ENCODE assay signal across 12 cellular contexts in the genomic region with DNA sequence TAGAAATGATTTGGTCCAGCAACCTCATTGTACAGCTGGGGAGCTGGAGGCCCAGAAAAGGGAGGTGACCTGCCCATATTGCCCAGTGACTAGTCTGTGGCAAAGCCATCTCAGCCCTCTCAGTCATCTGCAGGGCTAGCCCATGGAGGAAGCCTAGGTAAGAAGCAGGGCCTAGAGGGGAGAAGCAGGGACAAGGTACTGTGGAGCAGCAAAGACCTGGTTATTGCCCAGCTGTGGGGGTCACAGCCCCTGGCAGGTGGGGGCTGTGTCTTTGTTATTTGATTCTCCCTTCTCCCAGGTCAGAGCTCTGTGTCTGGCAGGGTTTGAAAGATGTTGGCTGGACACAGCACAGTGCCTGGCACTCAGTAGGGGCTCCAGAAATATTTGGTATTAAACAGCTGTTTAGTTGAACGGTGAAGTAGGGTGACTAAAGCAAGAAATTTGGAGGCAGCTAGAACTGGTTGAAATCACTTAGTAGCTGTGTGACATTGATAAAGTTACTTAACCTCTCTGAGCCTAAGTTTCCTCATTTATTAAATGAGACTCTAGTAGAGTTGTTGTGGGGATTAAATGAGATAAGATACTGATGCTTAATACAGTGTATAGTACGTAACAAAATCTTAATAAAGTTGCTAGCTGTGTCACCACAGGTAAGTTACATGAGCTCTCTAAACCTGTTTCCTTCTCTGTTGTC. TPM values are rescaled to one million over a fixed set of nuclear protein-coding genes. Genes with fewer than 3 reads are reported as not detected.
DNase-seq lines count a peak whose midpoint lies in the region; ATAC-seq, FAIRE-seq and TF ChIP-seq lines count a peak whose summit lies in the region.
"Had no signal": no experiment of that assay in that cellular context is flagged by ENCODE, and none has a peak within 500 bp of the region (broad histone marks: within the 10 kb centered on the region; RNA-seq: fewer than 3 reads in every experiment).

No MANE protein-coding gene starts in this region.

- no peaks in the 10 kb centered on the region for H3K9me3 ChIP-seq in astrocyte (ENCODE audit: insufficient read depth, low read depth, low read length)
- no peaks in the 10 kb centered on the region for H3K9me3 ChIP-seq in mucosa of rectum (ENCODE audit: control insufficient read depth in 2 of 2, low read length in 2 of 2)
- H3K9me3 ChIP-seq in transverse colon = no peaks in the 10 kb centered on the region
- H3K9me3 ChIP-seq: SK-N-SH had no signal

- H3K4me3 ChIP-seq in astrocyte (ENCODE audit: insufficient read depth, low read depth, low read length) = no peak overlapping the region
- H3K4me3 ChIP-seq in mucosa of rectum (ENCODE audit: low read length in 2 of 2) = no peak overlapping the region
- H3K4me3 ChIP-seq in transverse colon = no peak overlapping the region

- peak overlapping the region; percentile 1 for H3K9ac ChIP-seq in astrocyte (ENCODE audit: low read length)
- H3K9ac ChIP-seq in mucosa of rectum (ENCODE audit: low read depth in 1 of 2, low read length in 2 of 2) = no peak overlapping the region
- H3K9ac ChIP-seq: SK-N-SH had no signal

- H3K36me3 ChIP-seq in astrocyte (ENCODE audit: insufficient read depth, low read length) (no peaks in the 10 kb centered on the region), mucosa of rectum (ENCODE audit: control insufficient read depth in 2 of 2, insufficient read depth in 2 of 2, low read length in 2 of 2) (no peaks in the 10 kb centered on the region), transverse colon (no peaks in the 10 kb centered on the region)

- no peak for TF ChIP-seq EP300 in transverse colon (IDR thresholded peaks at IDR 0.05; ENCODE audit: low read depth)

- no peaks in the 10 kb centered on the region for H3K9me3 Mint-ChIP-seq in activated naive CD4-positive, alpha-beta T cell treated with anti-CD3 and anti-CD28 coated beads for 36 hours
- H3K9me3 Mint-ChIP-seq in astrocyte (ENCODE audit: unreplicated experiment) = peaks cover 5% of the 10 kb centered on the region

- no peak for TF ChIP-seq POLR2A in transverse colon (IDR thresholded peaks at IDR 0.05)

- H3K79me2 ChIP-seq in astrocyte (ENCODE audit: insufficient read depth, low read length) = no peaks in the 10 kb centered on the region

- H3K36me3 Mint-ChIP-seq in activated naive CD4-positive, alpha-beta T cell treated with anti-CD3 and anti-CD28 coated beads for 36 hours (ENCODE audit: low read depth) = peaks cover 8% of the 10 kb centered on the region
- H3K36me3 Mint-ChIP-seq in astrocyte (ENCODE audit: low read depth, unreplicated experiment) = no peaks in the 10 kb centered on the region

- H4K20me1 ChIP-seq in astrocyte (ENCODE audit: insufficient read depth, low read length) = no peaks in the 10 kb centered on the region

- in situ Hi-C loops in transverse colon (cut with MboI; ENCODE audit: low pct_ligation_motif_present in 1 of 4, low pct_unique_long_range_greater_than_20kb in 1 of 4, low sequenced_read_pairs in 3 of 4) (loop anchor here in 2 of 4 donors (25.0 kb wide), 1 partner anchor 111 kb away; a partner anchor contains a TSS), KBM-7 (cut with MboI; ENCODE audit: low pct_unique_long_range_greater_than_20kb, low sequenced_read_pairs) (no loop called here)

- H3K4me3 Mint-ChIP-seq in activated naive CD4-positive, alpha-beta T cell treated with anti-CD3 and anti-CD28 coated beads for 36 hours = no peak overlapping the region
- no peak overlapping the region for H3K4me3 Mint-ChIP-seq in astrocyte (ENCODE audit: unreplicated experiment)

- TF ChIP-seq CTCF in astrocyte (IDR thresholded peaks at IDR 0.05; ENCODE audit: insufficient read depth, low read depth, low read length) (no peak), transverse colon (IDR thresholded peaks at IDR 0.05) (no peak)

- WGBS in transverse colon (ENCODE audit: low coverage in 1 of 2), 2 donors = 82 to 89% methylated on average over 1 to 2 of the region's 2 CpGs

- CTCF ChIA-PET in activated naive CD4-positive, alpha-beta T cell treated with anti-CD3 and anti-CD28 coated beads for 36 hours (lab: Charles Lee) = interaction anchor here (0.7 to 3.5 kb wide), 12 partner anchors 9 to 185 kb away, joined by 3 to 44 read pairs (median 6); no protein-coding TSS in a partner anchor

- peak overlapping the region; percentile 4 for H2AFZ ChIP-seq in astrocyte (ENCODE audit: low read depth, low read length)

- H3K27ac Mint-ChIP-seq in activated naive CD4-positive, alpha-beta T cell treated with anti-CD3 and anti-CD28 coated beads for 36 hours = peak overlapping the region; percentile 77
- H3K27ac Mint-ChIP-seq in astrocyte (ENCODE audit: unreplicated experiment) = no peak overlapping the region

- no peak for DNase-seq in activated naive CD4-positive, alpha-beta T cell treated with anti-CD3 and anti-CD28 coated beads for 36 hours
- DNase-seq in activated naive CD4-positive, alpha-beta T cell treated with anti-CD3 and anti-CD28 coated beads, Interleukin-2, amount 50 U/mL, for 16 hours = no peak
- DNase-seq in astrocyte (ENCODE audit: low read depth) (no peak), transverse colon (peak; percentile 3), 8988T (no peak), KBM-7 (no peak)
- DNase-seq: mesendoderm; SK-N-SH; stimulated activated CD4-positive, alpha-beta T cell treated with anti-CD3 and anti-CD28 coated beads, Interleukin-2, amount 100 ng/mL, for 48 hours had no signal

- peaks cover 87% of the 10 kb centered on the region for H3K4me1 Mint-ChIP-seq in activated naive CD4-positive, alpha-beta T cell treated with anti-CD3 and anti-CD28 coated beads for 36 hours (ENCODE audit: low read depth)
- H3K4me1 Mint-ChIP-seq in astrocyte (ENCODE audit: low read depth, unreplicated experiment) = peaks cover 22% of the 10 kb centered on the region

- intact Hi-C loops in activated naive CD4-positive, alpha-beta T cell treated with anti-CD3 and anti-CD28 coated beads for 36 hours (cut with micrococcal nuclease) = loop anchor here (10.0 kb wide), 1 partner anchor 333 kb away; a partner anchor contains a TSS
- intact Hi-C loops in transverse colon (cut with DNase I; ENCODE audit: low total_unique reads) = no loop called here

- H3K27me3 ChIP-seq in astrocyte (ENCODE audit: insufficient read depth, low read length) (no peaks in the 10 kb centered on the region), mucosa of rectum (ENCODE audit: control insufficient read depth in 2 of 2, insufficient read depth in 2 of 2, low read length in 2 of 2) (no peaks in the 10 kb centered on the region), transverse colon (no peaks in the 10 kb centered on the region)

- no peak overlapping the region for H3K4me2 ChIP-seq in astrocyte (ENCODE audit: low read length)
- H3K4me2 ChIP-seq: SK-N-SH had no signal

- no peak for FAIRE-seq in astrocyte (lab: Jason Lieb, UNC)
- FAIRE-seq: H54 had no signal

- no peaks in the 10 kb centered on the region for H3K27me3 Mint-ChIP-seq in activated naive CD4-positive, alpha-beta T cell treated with anti-CD3 and anti-CD28 coated beads for 36 hours (ENCODE audit: low read depth)
- peaks cover 15% of the 10 kb centered on the region for H3K27me3 Mint-ChIP-seq in astrocyte (ENCODE audit: low read depth, unreplicated experiment)

- H3K4me1 ChIP-seq in astrocyte (ENCODE audit: insufficient read depth, low read length) = peaks cover 50% of the 10 kb centered on the region
- peaks cover 10 to 20% of the 10 kb centered on the region in 2 donors for H3K4me1 ChIP-seq in mucosa of rectum (ENCODE audit: control insufficient read depth in 2 of 2, insufficient read depth in 2 of 2, low read length in 2 of 2)
- H3K4me1 ChIP-seq in transverse colon = peaks cover 27 to 58% (median 31%) of the 10 kb centered on the region in 4 donors

- ATAC-seq in GM19023 (IDR thresholded peaks at IDR 0.05; ENCODE audit: unreplicated experiment) = no peak

- H3K27ac ChIP-seq in astrocyte (ENCODE audit: low read depth, low read length) = no peak overlapping the region
- peak overlapping the region; percentile 62 to 82 for H3K27ac ChIP-seq in mucosa of rectum (ENCODE audit: low read depth in 2 of 2, low read length in 2 of 2)
- peak overlapping the region; percentile 79 to 87 (median 84) for H3K27ac ChIP-seq in transverse colon

RNA-seq across cellular contexts. Expression of a gene that starts 17.3 kb away (rescaled TPM):
- total RNA-seq in activated naive CD4-positive, alpha-beta T cell treated with anti-CD3 and anti-CD28 coated beads for 36 hours = 100 to 1,000 TPM; 150 to 156 TPM
- not detected in 2 replicates for total RNA-seq in astrocyte
- 1 to 10 TPM in 2 of 4 donors, under 1 TPM in 1, not detected in 1; 0.14 to 5.4 (median 4.9) TPM for total RNA-seq in transverse colon

RNA-seq across cellular contexts. Expression of a gene that starts 46.5 kb away (rescaled TPM):
- 1 to 10 TPM; 4.7 to 5.9 TPM for total RNA-seq in activated naive CD4-positive, alpha-beta T cell treated with anti-CD3 and anti-CD28 coated beads for 36 hours
- total RNA-seq in astrocyte = not detected in 2 replicates
- total RNA-seq in transverse colon = 1 to 10 TPM in 3 of 4 donors, not detected in 1; 1.2 to 4.2 (median 2.5) TPM

Comparison
In these comparisons a context has a peak if more than half of its experiments do, and no peak if none do; other contexts are left out.
1. RNA of a gene that starts 17.3 kb away (total RNA-seq): 150 to 156 TPM in activated naive CD4-positive, alpha-beta T cell treated with anti-CD3 and anti-CD28 coated beads for 36 hours; 0.14 to 5.4 TPM in transverse colon and not detected in astrocyte; every median in the first group is over 10 times any median in the second.